ENCODE assay signal across 11 cellular contexts in genomic region chr7:142441074-142441403, GRCh38.
A peak's percentile ranks its signal among the peaks of the same experiment; 100 is the strongest.
DNase-seq lines count a peak whose midpoint lies in the region; ATAC-seq and TF ChIP-seq lines count a peak whose summit lies in the region.
"Had no signal": no experiment of that assay in that cellular context is flagged by ENCODE, and none has a peak within 500 bp of the region (broad histone marks: within the 10 kb centered on the region; RNA-seq: fewer than 3 reads in every experiment).

No MANE protein-coding gene starts in this region.

- peaks cover 9% of the 10 kb centered on the region; the same call in 1 of the 2 replicates for H3K79me2 ChIP-seq in DND-41 (ENCODE audit: insufficient read depth, low read length)

- DNase-seq in DND-41 = peak; percentile 58
- no peak for DNase-seq in HFFc6
- DNase-seq in RWPE2 (ENCODE audit: low spot score) = no peak
- DNase-seq in endodermal cell = no peak
- no peak for DNase-seq in putamen (ENCODE audit: low spot score)
- DNase-seq: NCI-H226; small intestine; stimulated activated naive B cell treated with anti-CD40 and anti-IgM and Interleukin-4, amounts not matched to agents 10 μg/mL and 1 μg/mL and 100 μg/mL, for 72 hours had no signal

- peak overlapping the region; percentile 6 for H3K4me2 ChIP-seq in DND-41 (ENCODE audit: insufficient read depth, low read length)

- H2AFZ ChIP-seq in DND-41 (ENCODE audit: low read depth, low read length) = no peak overlapping the region

- H3K27me3 ChIP-seq in DND-41 (ENCODE audit: insufficient read depth, low read length, poor library complexity) (no peaks in the 10 kb centered on the region), RWPE2 (ENCODE audit: insufficient read depth, poor library complexity, severe bottlenecking) (no peaks in the 10 kb centered on the region), endodermal cell (ENCODE audit: control insufficient read depth, insufficient read depth, low read length, poor library complexity, severe bottlenecking) (no peaks in the 10 kb centered on the region)

- H3K27me3 Mint-ChIP-seq in HFFc6 (ENCODE audit: insufficient read depth) (no peaks in the 10 kb centered on the region), endodermal cell (ENCODE audit: insufficient read depth) (no peaks in the 10 kb centered on the region)

- H3K27ac ChIP-seq in DND-41 (ENCODE audit: low read length) (peak overlapping the region; percentile 97), RWPE2 (ENCODE audit: poor library complexity, severe bottlenecking) (peak overlapping the region; percentile 15), endodermal cell (ENCODE audit: low read depth, low read length) (no peak overlapping the region)

- H3K4me3 Mint-ChIP-seq in HFFc6 (peak overlapping the region; percentile 46), endodermal cell (no peak overlapping the region)
- H3K4me3 Mint-ChIP-seq: stimulated activated naive B cell treated with anti-CD40 and anti-IgM and Interleukin-4, amounts not matched to agents 10 μg/mL and 1 μg/mL and 100 μg/mL, for 72 hours had no signal

- WGBS in endodermal cell (ENCODE audit: insufficient coverage in 1 of 2, insufficient read length in 1 of 2), 2 experiments = 70 to 75% methylated on average over 6 to 7 of the region's 7 CpGs

- H3K9me3 Mint-ChIP-seq in HFFc6 (peaks cover 3% of the 10 kb centered on the region; the same call in 1 of the 2 replicates), endodermal cell (peaks cover 3% of the 10 kb centered on the region)

- H3K9ac ChIP-seq in DND-41 (ENCODE audit: low read depth, low read length) = peak overlapping the region; percentile 29
- no peak overlapping the region for H3K9ac ChIP-seq in endodermal cell (ENCODE audit: extremely low read depth, low read length, poor library complexity, severe bottlenecking)

- H3K36me3 ChIP-seq in DND-41 (ENCODE audit: insufficient read depth, low read length) = no peaks in the 10 kb centered on the region
- no peaks in the 10 kb centered on the region for H3K36me3 ChIP-seq in RWPE2 (ENCODE audit: low read depth)
- no peaks in the 10 kb centered on the region for H3K36me3 ChIP-seq in endodermal cell (ENCODE audit: control insufficient read depth, insufficient read depth, low read length)

- H3K27ac Mint-ChIP-seq in HFFc6 = peak overlapping the region; percentile 91
- peak overlapping the region; percentile 7 for H3K27ac Mint-ChIP-seq in endodermal cell
- H3K27ac Mint-ChIP-seq: stimulated activated naive B cell treated with anti-CD40 and anti-IgM and Interleukin-4, amounts not matched to agents 10 μg/mL and 1 μg/mL and 100 μg/mL, for 72 hours had no signal

- H3K4me1 ChIP-seq in DND-41 (ENCODE audit: insufficient read depth, low read length) (peaks cover 100% of the 10 kb centered on the region), RWPE2 (ENCODE audit: insufficient read depth, poor library complexity, severe bottlenecking) (peaks cover 9% of the 10 kb centered on the region), endodermal cell (ENCODE audit: control insufficient read depth, insufficient read depth, low read length) (no peaks in the 10 kb centered on the region)

- TF ChIP-seq CTCF in DND-41 (IDR thresholded peaks at IDR 0.05; ENCODE audit: borderline replicate concordance, extremely low read depth, low read length, poor library complexity, severe bottlenecking) (no peak), HFFc6 (IDR thresholded peaks at IDR 0.05) (no peak), RWPE2 (IDR thresholded peaks at IDR 0.05; ENCODE audit: poor library complexity, severe bottlenecking) (no peak), endodermal cell (conservative IDR thresholded peaks at IDR 0.05) (no peak)

- H3K4me3 ChIP-seq in DND-41 (ENCODE audit: low read depth in 1 of 2, low read length in 2 of 2) = no peak overlapping the region
- no peak overlapping the region for H3K4me3 ChIP-seq in RWPE2 (ENCODE audit: severe bottlenecking)
- H3K4me3 ChIP-seq in endodermal cell (ENCODE audit: low read length) = no peak overlapping the region

- H4K20me1 ChIP-seq in DND-41 (ENCODE audit: insufficient read depth, low read length) = no peaks in the 10 kb centered on the region

- H3K36me3 Mint-ChIP-seq in HFFc6 (ENCODE audit: low read depth) (peaks cover 4% of the 10 kb centered on the region; the same call in 1 of the 2 replicates), endodermal cell (ENCODE audit: low read depth) (no peaks in the 10 kb centered on the region)

- H3K9me3 ChIP-seq in DND-41 (ENCODE audit: insufficient read depth, low read length, severe bottlenecking) = no peaks in the 10 kb centered on the region
- H3K9me3 ChIP-seq in RWPE2 (ENCODE audit: severe bottlenecking) = no peaks in the 10 kb centered on the region
- H3K9me3 ChIP-seq in endodermal cell (ENCODE audit: control insufficient read depth, low read length) = no peaks in the 10 kb centered on the region

- H3K4me1 Mint-ChIP-seq in HFFc6 (ENCODE audit: low read depth) (peaks cover 87% of the 10 kb centered on the region), endodermal cell (peaks cover 11% of the 10 kb centered on the region)

- ATAC-seq in DND-41 (ENCODE audit: insufficient read depth, low read depth) (peak; percentile 70), RWPE2 (ENCODE audit: low read depth) (no peak), HG02870 (IDR thresholded peaks at IDR 0.05; ENCODE audit: unreplicated experiment) (no peak), esophagus mucosa (no peak), HG02678 (IDR thresholded peaks at IDR 0.05; ENCODE audit: unreplicated experiment) (no peak)
- ATAC-seq: stimulated activated naive B cell treated with anti-CD40 and anti-IgM and Interleukin-4, amounts not matched to agents 10 μg/mL and 1 μg/mL and 100 μg/mL, for 72 hours had no signal
